ENCODE assay signal across 8 cellular contexts in genomic region chr11:73141309-73142127, GRCh38. TPM values are rescaled to one million over a fixed set of nuclear protein-coding genes. Genes with fewer than 3 reads are reported as not detected.
A peak's percentile ranks its signal among the peaks of the same experiment; 100 is the strongest.
DNase-seq lines count a peak whose midpoint lies in the region; ATAC-seq and TF ChIP-seq lines count a peak whose summit lies in the region.

No MANE protein-coding gene starts in this region.

- no peaks in the 10 kb centered on the region for H4K20me1 ChIP-seq in PC-9 (ENCODE audit: insufficient read depth)

- H3K27ac ChIP-seq in PC-9 (peak overlapping the region; percentile 48; the same call in 1 of the 2 replicates), gastroesophageal sphincter (peak overlapping the region; percentile 49 to 99 (median 96)), thyroid gland (peak overlapping the region; percentile 94 to 98 (median 95))

- TF ChIP-seq EP300 in gastroesophageal sphincter (IDR thresholded peaks at IDR 0.05) = no peak

- H3K4me1 ChIP-seq in PC-9 (replicated peaks; ENCODE audit: insufficient read depth) (peaks cover 20% of the 10 kb centered on the region), gastroesophageal sphincter (peaks cover 0 to 52% (median 7%) of the 10 kb centered on the region in 3 donors), thyroid gland (peaks cover 25 to 27% of the 10 kb centered on the region in 2 donors)

- TF ChIP-seq POLR2A in gastroesophageal sphincter (IDR thresholded peaks at IDR 0.05) (no peak), thyroid gland (IDR thresholded peaks at IDR 0.05) (peak in 1 of 2 donors; percentile 39)

- WGBS in gastroesophageal sphincter (ENCODE audit: low coverage in 1 of 2), 2 donors = 0% methylated on average over 1 of the region's 71 CpGs; no CpG with 5 or more reads in 1 of the 2 donors
- 0% methylated on average over 8 to 53 of the region's 71 CpGs for WGBS in thyroid gland, 2 donors

- H3K4me3 ChIP-seq in PC-9 (peak overlapping the region; percentile 98), gastroesophageal sphincter (peak overlapping the region; percentile 82 to 98), thyroid gland (replicated peaks in 1 of 3) (peak overlapping the region; percentile 57 to 78 (median 66))

- no peaks in the 10 kb centered on the region for H3K9me2 ChIP-seq in PC-9 (ENCODE audit: insufficient read depth)

- H2AFZ ChIP-seq in PC-9 = peak overlapping the region; percentile 97

- ATAC-seq in GM18868 (IDR thresholded peaks at IDR 0.05; ENCODE audit: unreplicated experiment) = peak; percentile 25
- peak; percentile 33 for ATAC-seq in HG03354 (IDR thresholded peaks at IDR 0.05; ENCODE audit: poor library complexity, severe bottlenecking, unreplicated experiment)
- peak; percentile 63 for ATAC-seq in gastroesophageal sphincter

- POLR2A ChIA-PET in PC-9 (lab: Charles Lee; ENCODE audit: unreplicated experiment) = no interaction called here

- CTCF ChIA-PET in PC-9 (lab: Charles Lee) = interaction anchor here (0.9 to 1.1 kb wide), 2 partner anchors 16 to 17 kb away, joined by 4 to 6 read pairs; no protein-coding TSS in a partner anchor

- H3K36me3 ChIP-seq in PC-9 (ENCODE audit: low read depth) (no peaks in the 10 kb centered on the region), gastroesophageal sphincter (peaks cover 0 to 4% of the 10 kb centered on the region in 2 donors), thyroid gland (no peaks in the 10 kb centered on the region)

- peaks cover 30% of the 10 kb centered on the region for H3K79me2 ChIP-seq in PC-9 (ENCODE audit: low read depth)

- H3F3A ChIP-seq in PC-9 (ENCODE audit: insufficient read depth, low read depth) = peaks cover 11% of the 10 kb centered on the region; the same call in 1 of the 2 replicates

- H3K4me2 ChIP-seq in PC-9 = peak overlapping the region; percentile 80

- H3K9me3 ChIP-seq in PC-9 (ENCODE audit: insufficient read depth, low read depth) (no peaks in the 10 kb centered on the region), gastroesophageal sphincter (no peaks in the 10 kb centered on the region), thyroid gland (no peaks in the 10 kb centered on the region)

- no peak for TF ChIP-seq CTCF in PC-9 (conservative IDR thresholded peaks at IDR 0.05)
- no peak for TF ChIP-seq CTCF in gastroesophageal sphincter (IDR thresholded peaks at IDR 0.05)
- TF ChIP-seq CTCF in thyroid gland (IDR thresholded peaks at IDR 0.05) = no peak

- intact Hi-C loops in PC-9 (cut with micrococcal nuclease; ENCODE audit: unreplicated experiment) (loop anchor here (2.0 kb wide), 1 partner anchor 37 kb away; no protein-coding TSS in a partner anchor), thyroid gland (cut with DNase I) (no loop called here)

- no TSS peak for BruUV-seq in PC-9 (replicated peaks; lab: Mats Ljungman, UMichigan)

- peak; percentile 45 to 66 for DNase-seq in AML-193 (lab: John Stamatoyannopoulos, UW)
- peak; percentile 64 to 74 for DNase-seq in PC-9
- peak; percentile 61 for DNase-seq in activated naive CD4-positive, alpha-beta T cell treated with Interleukin-2 at 50 U/mL for 16 hours
- DNase-seq in nucleus accumbens (lab: John Stamatoyannopoulos, UW) = peak in 46 of 56 donors; percentile 36 to 85 (median 70)
- peak; percentile 67 to 76 for DNase-seq in thyroid gland

- H3K27me3 ChIP-seq in PC-9 (ENCODE audit: insufficient read depth, low read depth) (no peaks in the 10 kb centered on the region), gastroesophageal sphincter (no peaks in the 10 kb centered on the region), thyroid gland (no peaks in the 10 kb centered on the region)

RNA-seq across cellular contexts. Expression of gene FCHSD2, which starts 0.6 kb away (rescaled TPM):
- total RNA-seq in PC-9 (2021) (20.5 and 22.6 TPM in 2 replicates), gastroesophageal sphincter (10 to 100 TPM; 17.0 to 40.0 (median 27.0) TPM), thyroid gland (10 to 100 TPM; 13.5 to 21.7 (median 16.9) TPM)

Comparison
In these comparisons a context has a peak if more than half of its experiments do, and no peak if none do; other contexts are left out.
1. Peak in every context shown above with its lines: DNase-seq, ATAC-seq, H3K4me3 ChIP-seq and H3K27ac ChIP-seq.